9 cellular contexts compared by ENCODE assay signal in genomic region chr17:65099941-65100315, GRCh38. TPM values are rescaled to one million over a fixed set of nuclear protein-coding genes. Genes with fewer than 3 reads are reported as not detected.
A peak's percentile ranks its signal among the peaks of the same experiment; 100 is the strongest.
DNase-seq lines count a peak whose midpoint lies in the region; FAIRE-seq and TF ChIP-seq lines count a peak whose summit lies in the region.
"Had no signal": no experiment of that assay in that cellular context is flagged by ENCODE, and none has a peak within 500 bp of the region (broad histone marks: within the 10 kb centered on the region; RNA-seq: fewer than 3 reads in every experiment).

No MANE protein-coding gene starts in this region.

- H4K8ac ChIP-seq in H1 (ENCODE audit: extremely low read depth, insufficient read depth, low read length): no peak overlapping the region

- H4K91ac ChIP-seq in H1 (replicated peaks; ENCODE audit: insufficient read length, low read length): no peak overlapping the region

- TF ChIP-seq EP300 in H1 (IDR thresholded peaks at IDR 0.05; ENCODE audit: borderline replicate concordance in 1 of 2, low read depth in 2 of 2, low read length in 2 of 2): no peak
- no peak for TF ChIP-seq EP300 in stomach (IDR thresholded peaks at IDR 0.05)

- H3K4me1 Mint-ChIP-seq in nephron: peaks cover 27% of the 10 kb centered on the region

- no peak overlapping the region for H3K14ac ChIP-seq in H1 (ENCODE audit: insufficient read length)

- H4K5ac ChIP-seq in H1 (ENCODE audit: insufficient read length, low read depth, low read length): peak overlapping the region; percentile 15

- peaks cover 7% of the 10 kb centered on the region for H3K27me3 Mint-ChIP-seq in nephron (ENCODE audit: low read depth)

- no peak overlapping the region for H2BK15ac ChIP-seq in H1 (ENCODE audit: low read length)

- H2BK120ac ChIP-seq in H1 (replicated peaks; ENCODE audit: low read depth, low read length): no peak overlapping the region

- TF ChIP-seq POLR2A in GM12892 (IDR thresholded peaks at IDR 0.05; ENCODE audit: low read depth, low read length) (peak; percentile 56), H1 (IDR thresholded peaks at IDR 0.05; ENCODE audit: control extremely low read depth in 1 of 2, low read depth in 2 of 2, low read length in 2 of 2) (no peak), stomach (IDR thresholded peaks at IDR 0.05) (no peak)

- in situ Hi-C loops in GM23248 (cut with MboI): no loop called here

- WGBS in GM23248 (ENCODE audit: low coverage in 1 of 2, low lambda C conversion rate in 2 of 2, missing lambda C conversion rate in 2 of 2), 2 experiments: 0 to 1% methylated on average over 5 of the region's 5 CpGs
- WGBS in H1 (ENCODE audit: extremely low coverage in 1 of 2, insufficient coverage in 1 of 2, insufficient read length in 1 of 2, insufficient replicate concordance in 2 of 2, low coverage in 1 of 2, low lambda C conversion rate in 2 of 2, missing lambda C conversion rate in 1 of 2), 2 experiments: 68% methylated on average over 5 of the region's 5 CpGs; no CpG with 5 or more reads in 1 of the 2 experiments
- WGBS in stomach, 5 donors: 26 to 44% (median 37%) methylated on average over 5 of the region's 5 CpGs

- peak overlapping the region; percentile 43 for H3K27ac ChIP-seq in GM23248
- no peak overlapping the region for H3K27ac ChIP-seq in H1 (ENCODE audit: low read depth, low read length)
- H3K27ac ChIP-seq in stomach: peak overlapping the region; percentile 67 to 86 (median 79)

- no peak overlapping the region for H3K23ac ChIP-seq in H1 (ENCODE audit: insufficient read length)

- H3K36me3 ChIP-seq in GM23248 (ENCODE audit: low read depth) (no peaks in the 10 kb centered on the region), H1 (ENCODE audit: control insufficient read depth in 2 of 4, insufficient read depth in 4 of 4, low read length in 3 of 4) (no peaks in the 10 kb centered on the region), stomach (no peaks in the 10 kb centered on the region)

- H2AFZ ChIP-seq in GM23248: peak overlapping the region; percentile 72
- H2AFZ ChIP-seq in H1 (ENCODE audit: low read length): peak overlapping the region; percentile 30; the same call in 1 of the 2 replicates

- H3K27me3 ChIP-seq in GM23248 (replicated peaks; ENCODE audit: insufficient read depth) (no peaks in the 10 kb centered on the region; the same call in 1 of the 2 replicates), H1 (replicated peaks in 1 of 4; ENCODE audit: control insufficient read depth in 3 of 4, extremely low read depth in 1 of 4, insufficient read depth in 3 of 4, low read length in 3 of 4) (no peaks in the 10 kb centered on the region), stomach (no peaks in the 10 kb centered on the region)

- no peaks in the 10 kb centered on the region for H3K79me2 ChIP-seq in GM23248 (ENCODE audit: insufficient read depth)
- no peaks in the 10 kb centered on the region for H3K79me2 ChIP-seq in H1 (ENCODE audit: control insufficient read depth in 1 of 2, insufficient read depth in 2 of 2, low read length in 2 of 2)

- H3K79me1 ChIP-seq in H1 (ENCODE audit: low read depth, low read length): no peaks in the 10 kb centered on the region

- peaks cover 8% of the 10 kb centered on the region; the same call in 1 of the 2 replicates for H3K23me2 ChIP-seq in H1 (ENCODE audit: low read depth, low read length)

- intact Hi-C loops in stomach (cut with DNase I; ENCODE audit: low total_unique reads): no loop called here

- H3K27ac Mint-ChIP-seq in nephron: peak overlapping the region in 1 of 3 experiments; percentile 63

- POLR2A ChIA-PET in H1 (lab: Charles Lee; ENCODE audit: partially characterized antibody): interaction anchor here (0.7 kb wide), 1 partner anchor 84 kb away, joined by 4 read pairs; no protein-coding TSS in a partner anchor

- H3K4me1 ChIP-seq in GM23248 (ENCODE audit: insufficient read depth): peaks cover 10% of the 10 kb centered on the region
- peaks cover 0 to 6% (median 3%) of the 10 kb centered on the region in 4 experiments; a peak in 2 of 7 replicates for H3K4me1 ChIP-seq in H1 (replicated peaks in 1 of 4; ENCODE audit: control insufficient read depth in 3 of 4, insufficient read depth in 4 of 4, low read length in 3 of 4)
- H3K4me1 ChIP-seq in stomach: peaks cover 4 to 40% (median 18%) of the 10 kb centered on the region in 4 donors

- H3K56ac ChIP-seq in H1 (replicated peaks; ENCODE audit: insufficient read length, low read depth, low read length): no peak overlapping the region

- H3K4me3 Mint-ChIP-seq in nephron: peak overlapping the region; percentile 71 to 78 (median 75)

- FAIRE-seq in GM12892 (lab: Jason Lieb, UNC): peak; percentile 78
- FAIRE-seq in H1 (lab: Jason Lieb, UNC): no peak

- peaks cover 13% of the 10 kb centered on the region for H3F3A ChIP-seq in GM23248 (ENCODE audit: insufficient read depth)

- H3K4me3 ChIP-seq in GM23248 (peak overlapping the region; percentile 69), H1 (ENCODE audit: extremely low read depth in 1 of 4, insufficient read depth in 2 of 4, low read depth in 3 of 4, low read length in 4 of 4) (peak overlapping the region in 3 of 4 experiments; percentile 8 to 66 (median 11); a peak in 3 of 8 replicates), stomach (peak overlapping the region; percentile 47 to 56 (median 54))
- peak overlapping the region; percentile 59 for H3K4me3 ChIP-seq in Jurkat, Clone E6-1 (ENCODE audit: low read length)

- H3K4me2 ChIP-seq in GM23248 (ENCODE audit: unreplicated experiment) (peak overlapping the region; percentile 94), H1 (ENCODE audit: insufficient read depth in 1 of 2, low read depth in 2 of 2, low read length in 2 of 2) (peak overlapping the region; percentile 52 to 61; a peak in 2 of 4 replicates)

- no peak for TF ChIP-seq RAD21 in H1 (IDR thresholded peaks at IDR 0.05 in 1 of 2, conservative IDR thresholded peaks at IDR 0.05 in 1 of 2; ENCODE audit: low read depth in 2 of 2, low read length in 2 of 2)

- no peak for TF ChIP-seq CTCF in H1 (IDR thresholded peaks at IDR 0.05; ENCODE audit: control extremely low read depth in 1 of 3, insufficient read depth in 1 of 3, low read depth in 1 of 3, low read length in 3 of 3)
- no peak for TF ChIP-seq CTCF in nephron (IDR thresholded peaks at IDR 0.05; ENCODE audit: unreplicated experiment in 3 of 3)
- no peak for TF ChIP-seq CTCF in stomach (IDR thresholded peaks at IDR 0.05)

- H3K9ac ChIP-seq in GM23248: peak overlapping the region; percentile 49
- no peak overlapping the region for H3K9ac ChIP-seq in H1 (replicated peaks in 1 of 4; ENCODE audit: extremely low read depth in 1 of 4, low read depth in 3 of 4, low read length in 3 of 4)

- CTCF ChIA-PET in H1 (lab: Charles Lee; ENCODE audit: partially characterized antibody): interaction anchor here (0.6 to 8.1 kb wide), 16 partner anchors 9 to 1222 kb away, joined by 3 to 64 read pairs (median 5); no protein-coding TSS in a partner anchor

- H2BK12ac ChIP-seq in H1 (ENCODE audit: low read depth, low read length): no peak overlapping the region

- no peak overlapping the region for H2BK20ac ChIP-seq in H1 (ENCODE audit: low read length)

- peak; percentile 59 for DNase-seq in GM12892 (ENCODE audit: insufficient read length)
- peak; percentile 88 for DNase-seq in GM23248
- no peak for DNase-seq in Jurkat, Clone E6-1 (ENCODE audit: low read depth, low spot score)
- DNase-seq in activated CD4-positive, alpha-beta T cell treated with anti-CD3 and anti-CD28 coated beads, Interleukin-2, amount 50 U/mL, for 4 hours: peak; percentile 73 to 77
- no peak for DNase-seq in H1 (ENCODE audit: low read depth in 1 of 2, low spot score in 2 of 2)
- DNase-seq in stomach: peak; percentile 45
- no peak for DNase-seq in cortex of kidney (lab: John Stamatoyannopoulos, UW)

- H4K20me1 ChIP-seq in GM23248 (ENCODE audit: insufficient read depth): no peaks in the 10 kb centered on the region
- peaks cover 0 to 1% of the 10 kb centered on the region in 2 experiments for H4K20me1 ChIP-seq in H1 (replicated peaks in 1 of 2; ENCODE audit: control insufficient read depth in 1 of 2, insufficient read depth in 2 of 2, low read length in 2 of 2)

- H2AK5ac ChIP-seq in H1 (ENCODE audit: low read depth, low read length): no peak overlapping the region

- no peaks in the 10 kb centered on the region for H3K36me3 Mint-ChIP-seq in nephron (ENCODE audit: low read depth)

- no peak overlapping the region for H3K4ac ChIP-seq in H1 (replicated peaks; ENCODE audit: insufficient read length, low read depth, low read length)

- H2BK5ac ChIP-seq in H1 (ENCODE audit: low read depth, low read length): no peak overlapping the region

- H3K9me3 Mint-ChIP-seq in nephron: no peaks in the 10 kb centered on the region
- H3K9me3 Mint-ChIP-seq: neural crest cell had no signal

- H3K18ac ChIP-seq in H1 (ENCODE audit: extremely low read depth, low read length): no peak overlapping the region

- H3K9me3 ChIP-seq in GM23248 (ENCODE audit: low read depth): no peaks in the 10 kb centered on the region
- no peaks in the 10 kb centered on the region for H3K9me3 ChIP-seq in H1 (ENCODE audit: insufficient read depth in 2 of 2, low read depth in 1 of 2, low read length in 1 of 2)
- no peaks in the 10 kb centered on the region for H3K9me3 ChIP-seq in stomach

- no peaks in the 10 kb centered on the region for H3K9me2 ChIP-seq in GM23248 (ENCODE audit: insufficient read depth)

RNA-seq across cellular contexts. Expression of gene RGS9, which starts 37.2 kb away (rescaled TPM):
- polyA plus RNA-seq in GM12892 (2012; ENCODE audit: missing spikeins): 29.1 TPM
- 0.43 TPM in 1 of 2 replicates, not detected in the other for total RNA-seq in GM23248 (2014; rRNA removed; shearing (Covaris generic))
- polyA plus RNA-seq in GM23248 (2016; fragmentation: Nextera tagmentation; extraction: Ambion mirVana) (0.76 TPM in 1 of 2 replicates, not detected in the other), H1 (2011; rRNA removed) (7.5 and 8.9 TPM in 2 replicates), stomach (1 to 10 TPM; 3.1 to 9.0 (median 4.5) TPM)
- polyA plus RNA-seq in Jurkat, Clone E6-1 (2012; ENCODE audit: insufficient read depth, insufficient read length): 8.3 TPM
- total RNA-seq in H1 (2021; fragmentation: NEBNext Ultra II Directional; extraction: Animal tissue kit (Norgen Biotek cat#: 25700)): 14.3 and 20.5 TPM in 2 replicates
- polyA plus RNA-seq in H1 (2011; cell fraction: cytosol; rRNA removed): 7.5 TPM
- 5.7 TPM for polyA plus RNA-seq in H1 (2011; cell fraction: nucleus; rRNA removed)
- 8.8 to 10.7 TPM (median 10.1 TPM) in 4 replicates for polyA plus RNA-seq in H1 (2012, experiment 1 of 2)
- 4.4 TPM for polyA plus RNA-seq in H1 (2012, experiment 2 of 2)
- 15.9 TPM for polyA plus RNA-seq in H1 (2013, experiment 1 of 2)
- 15.0 TPM for polyA plus RNA-seq in H1 (2013, experiment 2 of 2)
- 7.0 and 8.4 TPM in 2 replicates for polyA minus RNA-seq in H1 (2011; rRNA and poly(A)+ RNA removed)
- polyA minus RNA-seq in H1 (2011; cell fraction: cytosol; rRNA and poly(A)+ RNA removed): 10.1 TPM
- 6.1 TPM for polyA minus RNA-seq in H1 (2011; cell fraction: nucleus; rRNA and poly(A)+ RNA removed)
- 10 to 100 TPM in 3 of 5 donors, 1 to 10 TPM in 2; 1.2 to 16.1 (median 13.4) TPM for total RNA-seq in stomach

RNA-seq across cellular contexts. Expression of gene GNA13, which starts 43.4 kb away (rescaled TPM):
- 39.2 TPM for polyA plus RNA-seq in GM12892 (2012; ENCODE audit: missing spikeins)
- total RNA-seq in GM23248 (2014; rRNA removed; shearing (Covaris generic)): 40.6 and 41.8 TPM in 2 replicates
- polyA plus RNA-seq in GM23248 (2016; fragmentation: Nextera tagmentation; extraction: Ambion mirVana) (17.2 and 18.5 TPM in 2 replicates), H1 (2011; rRNA removed) (16.2 and 29.2 TPM in 2 replicates), stomach (10 to 100 TPM; 10.6 to 26.7 (median 17.5) TPM)
- polyA plus RNA-seq in Jurkat, Clone E6-1 (2012; ENCODE audit: insufficient read depth, insufficient read length): 31.5 TPM
- total RNA-seq in H1 (2021; fragmentation: NEBNext Ultra II Directional; extraction: Animal tissue kit (Norgen Biotek cat#: 25700)): 55.5 and 58.7 TPM in 2 replicates
- 28.3 TPM for polyA plus RNA-seq in H1 (2011; cell fraction: cytosol; rRNA removed)
- 12.9 TPM for polyA plus RNA-seq in H1 (2011; cell fraction: nucleus; rRNA removed)
- 17.2 to 33.1 TPM (median 21.4 TPM) in 4 replicates for polyA plus RNA-seq in H1 (2012, experiment 1 of 2)
- 2.4 TPM for polyA plus RNA-seq in H1 (2012, experiment 2 of 2)
- polyA plus RNA-seq in H1 (2013, experiment 1 of 2): 27.9 TPM
- polyA plus RNA-seq in H1 (2013, experiment 2 of 2): 25.8 TPM
- 51.9 and 68.1 TPM in 2 replicates for polyA minus RNA-seq in H1 (2011; rRNA and poly(A)+ RNA removed)
- polyA minus RNA-seq in H1 (2011; cell fraction: cytosol; rRNA and poly(A)+ RNA removed): 29.4 TPM
- 47.4 TPM for polyA minus RNA-seq in H1 (2011; cell fraction: nucleus; rRNA and poly(A)+ RNA removed)
- total RNA-seq in stomach: 10 to 100 TPM; 36.2 to 90.6 (median 45.8) TPM

Comparison
In these comparisons a context has a peak if more than half of its experiments do, and no peak if none do; other contexts are left out.
1. DNase-seq: peak in GM12892 (single experiment), GM23248 (single experiment), activated CD4-positive, alpha-beta T cell treated with anti-CD3 and anti-CD28 coated beads, Interleukin-2, amount 50 U/mL, for 4 hours (2 of 2) and stomach (single experiment); none in Jurkat, Clone E6-1 (single experiment), H1 (0 of 2) and cortex of kidney (single experiment).
2. H3K4me3 ChIP-seq: peak in every context shown above with its lines; median percentile 69 in GM23248; 59 in Jurkat, Clone E6-1; 54 in stomach; 11 in H1.